ENCODE assay signal across 8 cellular contexts in the genomic region with DNA sequence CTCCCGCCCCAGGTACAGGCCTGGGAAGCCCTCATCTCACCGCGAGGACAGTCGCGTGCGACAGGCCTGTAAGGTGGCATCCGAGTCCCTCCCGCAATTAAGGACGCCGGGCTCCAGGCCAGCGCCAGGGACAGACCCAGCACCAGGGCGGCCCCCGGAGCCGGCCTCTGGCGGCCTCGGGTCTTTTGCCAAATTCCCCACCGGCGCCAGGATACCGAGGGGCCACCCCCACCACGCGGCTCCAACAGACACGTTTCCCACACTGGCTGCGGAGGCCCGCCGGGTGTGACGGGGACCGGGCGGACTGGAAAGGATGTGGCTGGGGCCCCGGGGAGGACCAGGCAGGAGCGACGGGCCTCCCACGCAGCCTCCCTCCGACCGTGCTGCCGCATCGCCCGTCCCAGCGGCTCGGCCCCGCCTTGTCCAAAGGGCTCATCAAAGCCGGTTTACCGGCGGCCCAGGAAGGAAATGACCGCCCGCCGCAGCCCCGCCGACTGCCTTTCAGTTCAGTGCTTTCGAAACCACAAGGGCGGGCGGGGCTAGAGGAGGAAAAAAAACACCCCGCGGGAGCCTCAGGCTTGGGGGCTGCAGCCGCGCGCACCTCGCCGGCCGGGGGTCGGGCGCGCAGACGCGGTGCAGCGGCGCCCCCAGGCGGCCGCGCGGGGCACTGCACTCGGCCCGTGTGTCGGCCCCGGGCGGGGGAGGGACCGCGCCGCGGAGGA. TPM values are rescaled to one million over a fixed set of nuclear protein-coding genes. Genes with fewer than 3 reads are reported as not detected.
DNase-seq lines count a peak whose midpoint lies in the region; ATAC-seq and TF ChIP-seq lines count a peak whose summit lies in the region.

No MANE protein-coding gene starts in this region.

- H3K4me3 ChIP-seq in dorsolateral prefrontal cortex = peak overlapping the region; percentile 57 to 87 (median 75)
- peak overlapping the region; percentile 72 for H3K4me3 ChIP-seq in lower lobe of right lung

- peaks cover 38% of the 10 kb centered on the region for H3K4me1 ChIP-seq in lower lobe of right lung

- H3K27me3 ChIP-seq in dorsolateral prefrontal cortex (no peaks in the 10 kb centered on the region), lower lobe of right lung (ENCODE audit: low read depth) (no peaks in the 10 kb centered on the region)

- H3K27ac ChIP-seq in dorsolateral prefrontal cortex (peak overlapping the region in 58 of 59 donors; percentile 38 to 94 (median 85)), lower lobe of right lung (peak overlapping the region; percentile 95)

- ATAC-seq in GM19324 (IDR thresholded peaks at IDR 0.05; ENCODE audit: low FRiP score, unreplicated experiment) (peak; percentile 85), HG03457 (IDR thresholded peaks at IDR 0.05; ENCODE audit: unreplicated experiment) (peak; percentile 54), lower lobe of right lung (peak; percentile 91 to 96)

- H3K9me3 ChIP-seq in lower lobe of right lung = no peaks in the 10 kb centered on the region

- peak; percentile 90 for DNase-seq in CD1c-positive myeloid dendritic cell (ENCODE audit: extremely low spot score)
- peak; percentile 83 to 97 for DNase-seq in NCI-H526 (lab: John Stamatoyannopoulos, UW)
- DNase-seq in activated CD4-positive, alpha-beta T cell treated with anti-CD3 and anti-CD28 coated beads, Interleukin-2, amount 50 U/mL, for 4 hours = peak; percentile 73 to 75
- peak; percentile 63 to 86 (median 74) for DNase-seq in dorsolateral prefrontal cortex
- peak; percentile 92 for DNase-seq in lower lobe of right lung
- DNase-seq in stimulated activated CD4-positive, alpha-beta T cell treated with anti-CD3 and anti-CD28 coated beads, TNF-alpha, amount 100 ng/mL, for 1 hour (ENCODE audit: low read depth in 3 of 3, low spot score in 1 of 3) = peak; percentile 59 to 80 (median 73)

- H3K36me3 ChIP-seq in lower lobe of right lung = no peaks in the 10 kb centered on the region

- intact Hi-C loops in dorsolateral prefrontal cortex (cut with DNase I) = loop anchor here (2.0 to 10.0 kb wide), 7 partner anchors 62 to 927 kb away; a partner anchor contains a TSS
- intact Hi-C loops in lower lobe of right lung (cut with DNase I) = loop anchor here (10.0 kb wide), 1 partner anchor 575 kb away; a partner anchor contains a TSS

- peak in 53 of 56 donors; percentile 6 to 95 (median 68) for TF ChIP-seq CTCF in dorsolateral prefrontal cortex (IDR thresholded peaks at IDR 0.05 in 54 of 56, conservative IDR thresholded peaks at IDR 0.05 in 2 of 56; ENCODE audit: low read depth in 1 of 56, partially characterized antibody in 56 of 56)
- peak; percentile 57 for TF ChIP-seq CTCF in lower lobe of right lung (IDR thresholded peaks at IDR 0.05)

RNA-seq across cellular contexts. Expression of a gene that starts 11.2 kb away (rescaled TPM):
- total RNA-seq in dorsolateral prefrontal cortex (10 to 100 TPM in 110 of 120 experiments, 1 to 10 TPM in 10; 7.2 to 19.3 (median 13.0) TPM), lower lobe of right lung (8.9 TPM)

Comparison
In these comparisons a context has a peak if more than half of its experiments do, and no peak if none do; other contexts are left out.
1. Peak in every context shown above with its lines: DNase-seq, ATAC-seq, H3K4me3 ChIP-seq and H3K27ac ChIP-seq.